ENCODE assay signal across 9 cellular contexts in genomic region chr17:73293480-73293911, GRCh38. TPM values are rescaled to one million over a fixed set of nuclear protein-coding genes. Genes with fewer than 3 reads are reported as not detected.
DNase-seq lines count a peak whose midpoint lies in the region; ATAC-seq and TF ChIP-seq lines count a peak whose summit lies in the region.
"Had no signal": no experiment of that assay in that cellular context is flagged by ENCODE, and none has a peak within 500 bp of the region (broad histone marks: within the 10 kb centered on the region; RNA-seq: fewer than 3 reads in every experiment).

No MANE protein-coding gene starts in this region.

- ATAC-seq in WTC11 (no peak), GM21717 (IDR thresholded peaks at IDR 0.05; ENCODE audit: unreplicated experiment) (no peak), HG03565 (IDR thresholded peaks at IDR 0.05; ENCODE audit: unreplicated experiment) (no peak)
- ATAC-seq: K562 had no signal

- CTCF ChIA-PET in Calu3 (lab: Charles Lee) (interaction anchor here (0.7 to 1.9 kb wide), 4 partner anchors 11 to 31 kb away, joined by 3 to 6 read pairs (median 5); partner anchors contain the start of gene CDC42EP4), WTC11 (lab: Charles Lee) (interaction anchor here (0.6 to 1.0 kb wide), 2 partner anchors 77 to 724 kb away, joined by 3 read pairs; no protein-coding TSS in a partner anchor)

- no peaks in the 10 kb centered on the region for H3K36me3 ChIP-seq in H7 (replicated peaks; ENCODE audit: control insufficient read depth, insufficient read depth, low read length)

- no peaks in the 10 kb centered on the region for H3K9me3 Mint-ChIP-seq in Calu3 (ENCODE audit: low read depth, unreplicated experiment)
- no peaks in the 10 kb centered on the region for H3K9me3 Mint-ChIP-seq in WTC11
- H3K9me3 Mint-ChIP-seq in progenitor cell of endocrine pancreas (ENCODE audit: low read depth), result no peaks in the 10 kb centered on the region
- H3K9me3 Mint-ChIP-seq in immature natural killer cell, result no peaks in the 10 kb centered on the region

- no TSS peak for BruUV-seq in Calu3 (replicated peaks; lab: Mats Ljungman, UMichigan)

- peak overlapping the region; percentile 45 for H3K4me3 Mint-ChIP-seq in Calu3 (ENCODE audit: low read depth, unreplicated experiment)
- H3K4me3 Mint-ChIP-seq in WTC11, result no peak overlapping the region
- H3K4me3 Mint-ChIP-seq in progenitor cell of endocrine pancreas (ENCODE audit: low read depth), result no peak overlapping the region
- no peak overlapping the region for H3K4me3 Mint-ChIP-seq in immature natural killer cell

- intact Hi-C loops in Calu3 (cut with micrococcal nuclease; ENCODE audit: unreplicated experiment), result loop anchor here (1.0 kb wide), 2 partner anchors 15 to 47 kb away; no protein-coding TSS in a partner anchor

- peak overlapping the region; percentile 91 for H3K27ac Mint-ChIP-seq in Calu3 (ENCODE audit: unreplicated experiment)
- peak overlapping the region; percentile 20; the same call in 1 of the 2 replicates for H3K27ac Mint-ChIP-seq in WTC11
- H3K27ac Mint-ChIP-seq in progenitor cell of endocrine pancreas, result peak overlapping the region; percentile 87
- H3K27ac Mint-ChIP-seq in immature natural killer cell, result peak overlapping the region in 2 of 6 donors; percentile 19 to 23

- H3K4me1 Mint-ChIP-seq in Calu3 (ENCODE audit: low read depth, unreplicated experiment) (peaks cover 56% of the 10 kb centered on the region), WTC11 (peaks cover 20% of the 10 kb centered on the region), progenitor cell of endocrine pancreas (ENCODE audit: low read depth) (peaks cover 45% of the 10 kb centered on the region), immature natural killer cell (peaks cover 18 to 21% of the 10 kb centered on the region in 2 donors)

- H3K4me3 ChIP-seq in H7 (ENCODE audit: insufficient read depth, low read depth, low read length), result no peak overlapping the region
- H3K4me3 ChIP-seq: K562 had no signal

- H3K27me3 Mint-ChIP-seq in Calu3 (ENCODE audit: unreplicated experiment) (no peaks in the 10 kb centered on the region), WTC11 (ENCODE audit: low read depth) (no peaks in the 10 kb centered on the region), progenitor cell of endocrine pancreas (no peaks in the 10 kb centered on the region), immature natural killer cell (ENCODE audit: low read depth in 3 of 3) (peaks cover 0 to 9% (median 3%) of the 10 kb centered on the region in 3 donors)

- no peaks in the 10 kb centered on the region for H3K27me3 ChIP-seq in H7 (ENCODE audit: control insufficient read depth, insufficient read depth, low read length)

- DNase-seq in Calu3, result peak; percentile 79
- no peak for DNase-seq in WTC11 (ENCODE audit: low spot score)
- peak; percentile 87 for DNase-seq in glomerular visceral epithelial cell (ENCODE audit: extremely low spot score)
- no peak for DNase-seq in progenitor cell of endocrine pancreas (ENCODE audit: low spot score, unreplicated experiment)
- no peak for DNase-seq in H7
- DNase-seq in immature natural killer cell, result no peak

- H3K36me3 Mint-ChIP-seq in Calu3 (ENCODE audit: insufficient read depth, unreplicated experiment) (peaks cover 52% of the 10 kb centered on the region), WTC11 (no peaks in the 10 kb centered on the region), progenitor cell of endocrine pancreas (ENCODE audit: insufficient read depth) (peaks cover 9% of the 10 kb centered on the region), immature natural killer cell (no peaks in the 10 kb centered on the region)

- POLR2A ChIA-PET in WTC11 (lab: Charles Lee), result no interaction called here

- TF ChIP-seq CTCF in Calu3 (IDR thresholded peaks at IDR 0.05; ENCODE audit: unreplicated experiment) (no peak), WTC11 (IDR thresholded peaks at IDR 0.05) (no peak), progenitor cell of endocrine pancreas (IDR thresholded peaks at IDR 0.05; ENCODE audit: unreplicated experiment) (no peak)

TF ChIP-seq in WTC11, 78 proteins besides CTCF, POLR2A, EP300 and RAD21:
- TF ChIP-seq NFATC4 (CRISPR knock-in tag; IDR thresholded peaks at IDR 0.05), result no peak
- no peak for TF ChIP-seq NFE2L1 (CRISPR knock-in tag; IDR thresholded peaks at IDR 0.05)
- no peak for TF ChIP-seq ATF1 (CRISPR knock-in tag; IDR thresholded peaks at IDR 0.05)
- TF ChIP-seq ATF2 (CRISPR knock-in tag; IDR thresholded peaks at IDR 0.05; ENCODE audit: borderline replicate concordance, low read depth), result no peak
- no peak for TF ChIP-seq ZNF232 (CRISPR knock-in tag; IDR thresholded peaks at IDR 0.05)
- no peak for TF ChIP-seq NR2C2 (CRISPR knock-in tag; IDR thresholded peaks at IDR 0.05)
- no peak for TF ChIP-seq TEAD4 (CRISPR knock-in tag; IDR thresholded peaks at IDR 0.05)
- TF ChIP-seq ZNF263 (CRISPR knock-in tag; IDR thresholded peaks at IDR 0.05; ENCODE audit: low read depth), result no peak
- no peak for TF ChIP-seq FOXP4 (CRISPR knock-in tag; IDR thresholded peaks at IDR 0.05)
- TF ChIP-seq TP53 (CRISPR knock-in tag; IDR thresholded peaks at IDR 0.05), result no peak
- TF ChIP-seq GABPB1 (CRISPR knock-in tag; IDR thresholded peaks at IDR 0.05), result no peak
- TF ChIP-seq ZNF416 (CRISPR knock-in tag; IDR thresholded peaks at IDR 0.05), result no peak

RNA-seq across cellular contexts. Expression of gene CDC42EP4, which starts 18.3 kb away (rescaled TPM):
- total RNA-seq in Calu3 (2022) (50.2 and 60.1 TPM in 2 replicates), WTC11 (2021) (17.0 to 18.8 TPM (median 18.4 TPM) in 3 replicates), progenitor cell of endocrine pancreas (66.0 and 77.9 TPM in 2 replicates)
- 30.7 and 32.7 TPM in 2 replicates for total RNA-seq in H7 (2014; rRNA removed; shearing (Covaris generic))
- under 1 TPM in 2 of 3 donors, not detected in 1; 0.26 to 0.41 TPM for polyA plus RNA-seq in immature natural killer cell

RNA-seq across cellular contexts. Expression of gene CPSF4L, which starts 31.8 kb away (rescaled TPM):
- not detected in 2 replicates for total RNA-seq in Calu3 (2022)
- total RNA-seq in WTC11 (2021), result not detected in 3 replicates
- total RNA-seq in progenitor cell of endocrine pancreas, result 0.33 TPM in 1 of 2 replicates, not detected in the other
- total RNA-seq in H7 (2014; rRNA removed; shearing (Covaris generic)), result not detected in 2 replicates
- not detected for polyA plus RNA-seq in immature natural killer cell
- total RNA-seq: K562 had no signal
- polyA plus RNA-seq: K562 had no signal

Comparison
In these comparisons a context has a peak if more than half of its experiments do, and no peak if none do; other contexts are left out.
1. DNase-seq: peak in Calu3 (single experiment) and glomerular visceral epithelial cell (single experiment); none in WTC11 (single experiment), progenitor cell of endocrine pancreas (single experiment), H7 (single experiment) and immature natural killer cell (0 of 3).